ENCODE assay signal across 26 cellular contexts in genomic region chr15:73156431-73157191, GRCh38.
A peak's percentile ranks its signal among the peaks of the same experiment; 100 is the strongest.
DNase-seq lines count a peak whose midpoint lies in the region; ATAC-seq and TF ChIP-seq lines count a peak whose summit lies in the region.
"Had no signal": no experiment of that assay in that cellular context is flagged by ENCODE, and none has a peak within 500 bp of the region (broad histone marks: within the 10 kb centered on the region; RNA-seq: fewer than 3 reads in every experiment).

No MANE protein-coding gene starts in this region.

- H3K4me3 Mint-ChIP-seq in WTC11: no peak overlapping the region
- H3K4me3 Mint-ChIP-seq in stimulated activated effector memory CD8-positive, alpha-beta T cell treated with anti-CD3 and anti-CD28 coated beads, Interleukin-12 subunit alpha, Interleukin-12 subunit beta, amount 100 ng/mL, for 72 hours: no peak overlapping the region
- H3K4me3 Mint-ChIP-seq: activated CD4-positive, alpha-beta T cell treated with anti-CD3 and anti-CD28 coated beads, Interleukin-2, amount 10 ng/mL, durations not matched to agents 7 days and 5 days; activated CD8-positive, alpha-beta memory T cell treated with anti-CD3 and anti-CD28 coated beads, Interleukin-2, amount 10 ng/mL, durations not matched to agents 7 days and 5 days; CD8-positive, alpha-beta memory T cell; dendritic cell treated with granulocyte-macrophage colony-stimulating factor and Interleukin-4, amounts not matched to agents 40 ng/mL and 50 ng/mL, for 4 days; nephron; stimulated activated naive CD8-positive, alpha-beta T cell treated with anti-CD3 and anti-CD28 coated beads, Interleukin-15, Interleukin-2, amounts not matched to agents 100 ng/mL and 50 ng/mL, for 24 hours had no signal

- no peaks in the 10 kb centered on the region for H3K27me3 Mint-ChIP-seq in WTC11 (ENCODE audit: low read depth)
- H3K27me3 Mint-ChIP-seq: activated CD8-positive, alpha-beta memory T cell treated with anti-CD3 and anti-CD28 coated beads, Interleukin-2, amount 10 ng/mL, durations not matched to agents 7 days and 5 days had no signal

- no peak for TF ChIP-seq POLR2A in stomach (IDR thresholded peaks at IDR 0.05)

- POLR2A ChIA-PET in WTC11 (lab: Charles Lee): no interaction called here

- peaks cover 0 to 26% (median 5%) of the 10 kb centered on the region in 4 donors for H3K36me3 ChIP-seq in stomach
- H3K36me3 ChIP-seq: ovary, SJCRH30 had no signal

- DNase-seq in DMS53 (lab: John Stamatoyannopoulos, UW) (peak; percentile 3), DMS53 treated with DMSO at 0.1 percent for 48 hours (lab: John Stamatoyannopoulos, UW; ENCODE audit: unreplicated experiment) (no peak), WTC11 (ENCODE audit: low spot score) (no peak), NCI-H1092 treated with DMSO at 0.1 percent for 48 hours (lab: John Stamatoyannopoulos, UW) (no peak), amniotic stem cell (lab: John Stamatoyannopoulos, UW) (no peak), stomach (no peak)
- no peak for DNase-seq in stimulated activated effector memory CD8-positive, alpha-beta T cell treated with anti-CD3 and anti-CD28 coated beads, Interleukin-12 subunit alpha, Interleukin-12 subunit beta, amount 100 ng/mL, for 72 hours (ENCODE audit: low spot score in 2 of 2)
- DNase-seq: 8988T; activated CD4-positive, alpha-beta T cell treated with anti-CD3 and anti-CD28 coated beads, Interleukin-2, amount 10 ng/mL, durations not matched to agents 7 days and 5 days; activated CD8-positive, alpha-beta memory T cell treated with anti-CD3 and anti-CD28 coated beads, Interleukin-2, amount 10 ng/mL, durations not matched to agents 7 days and 5 days; activated naive CD4-positive, alpha-beta T cell treated with anti-CD3 and anti-CD28 coated beads, Interleukin-2, amount 50 U/mL, for 16 hours; caudate nucleus; CD8-positive, alpha-beta memory T cell; GF-D8; islet precursor cell; NCI-H187; NCI-H524 treated with DMSO at 0.1 percent for 48 hours; ovary; sigmoid colon; SJCRH30; tibial artery had no signal

- H3K4me1 Mint-ChIP-seq in WTC11: no peaks in the 10 kb centered on the region
- H3K4me1 Mint-ChIP-seq in stimulated activated effector memory CD8-positive, alpha-beta T cell treated with anti-CD3 and anti-CD28 coated beads, Interleukin-12 subunit alpha, Interleukin-12 subunit beta, amount 100 ng/mL, for 72 hours: peaks cover 15% of the 10 kb centered on the region

- H3K27ac ChIP-seq in stomach: no peak overlapping the region
- H3K27ac ChIP-seq: ascending aorta, ovary, sigmoid colon, SJCRH30, tibial artery had no signal

- H3K4me1 ChIP-seq in stomach: peaks cover 0 to 6% (median 0%) of the 10 kb centered on the region in 4 donors
- H3K4me1 ChIP-seq: SJCRH30 had no signal

- ATAC-seq in WTC11: peak; percentile 30; the same call in 1 of the 2 replicates
- ATAC-seq in stimulated activated effector memory CD8-positive, alpha-beta T cell treated with anti-CD3 and anti-CD28 coated beads, Interleukin-12 subunit alpha, Interleukin-12 subunit beta, amount 100 ng/mL, for 72 hours: peak; percentile 57
- ATAC-seq: activated CD8-positive, alpha-beta memory T cell treated with anti-CD3 and anti-CD28 coated beads, Interleukin-2, amount 10 ng/mL, durations not matched to agents 7 days and 5 days had no signal

- 92 to 100% (median 94%) methylated on average over 2 to 3 of the region's 3 CpGs for WGBS in stomach, 5 donors

- peaks cover 22% of the 10 kb centered on the region for H3K9me3 Mint-ChIP-seq in WTC11
- peaks cover 22% of the 10 kb centered on the region for H3K9me3 Mint-ChIP-seq in stimulated activated effector memory CD8-positive, alpha-beta T cell treated with anti-CD3 and anti-CD28 coated beads, Interleukin-12 subunit alpha, Interleukin-12 subunit beta, amount 100 ng/mL, for 72 hours

- H3K9me3 ChIP-seq in stomach: peaks cover 3 to 23% (median 18%) of the 10 kb centered on the region in 4 donors
- H3K9me3 ChIP-seq: ovary had no signal

- H3K4me3 ChIP-seq in stomach: no peak overlapping the region
- H3K4me3 ChIP-seq: ascending aorta, ovary, sigmoid colon, SJCRH30, tibial artery had no signal

- peak; percentile 17; the same call in 1 of the 2 replicates for TF ChIP-seq CTCF in LNCAP (IDR thresholded peaks at IDR 0.05)
- TF ChIP-seq CTCF in WTC11 (IDR thresholded peaks at IDR 0.05): no peak
- no peak for TF ChIP-seq CTCF in stomach (IDR thresholded peaks at IDR 0.05)

- intact Hi-C loops in stomach (cut with DNase I; ENCODE audit: low total_unique reads): no loop called here

- no peaks in the 10 kb centered on the region for H3K27me3 ChIP-seq in stomach
- H3K27me3 ChIP-seq: ascending aorta, ovary, sigmoid colon, SJCRH30, tibial artery had no signal

- no peak for TF ChIP-seq EP300 in stomach (IDR thresholded peaks at IDR 0.05)

- CTCF ChIA-PET in WTC11 (lab: Charles Lee): interaction anchor here (0.6 to 1.8 kb wide), 7 partner anchors 11 to 120 kb away, joined by 3 to 5 read pairs (median 4); no protein-coding TSS in a partner anchor

- H3K27ac Mint-ChIP-seq in WTC11: no peak overlapping the region
- no peak overlapping the region for H3K27ac Mint-ChIP-seq in stimulated activated effector memory CD8-positive, alpha-beta T cell treated with anti-CD3 and anti-CD28 coated beads, Interleukin-12 subunit alpha, Interleukin-12 subunit beta, amount 100 ng/mL, for 72 hours
- H3K27ac Mint-ChIP-seq: activated CD4-positive, alpha-beta T cell treated with anti-CD3 and anti-CD28 coated beads, Interleukin-2, amount 10 ng/mL, durations not matched to agents 7 days and 5 days; activated CD8-positive, alpha-beta memory T cell treated with anti-CD3 and anti-CD28 coated beads, Interleukin-2, amount 10 ng/mL, durations not matched to agents 7 days and 5 days; CD8-positive, alpha-beta memory T cell; dendritic cell treated with granulocyte-macrophage colony-stimulating factor and Interleukin-4, amounts not matched to agents 40 ng/mL and 50 ng/mL, for 4 days; nephron; stimulated activated naive CD8-positive, alpha-beta T cell treated with anti-CD3 and anti-CD28 coated beads, Interleukin-15, Interleukin-2, amounts not matched to agents 100 ng/mL and 50 ng/mL, for 24 hours had no signal

- peaks cover 19% of the 10 kb centered on the region for H3K36me3 Mint-ChIP-seq in WTC11
- H3K36me3 Mint-ChIP-seq in stimulated activated effector memory CD8-positive, alpha-beta T cell treated with anti-CD3 and anti-CD28 coated beads, Interleukin-12 subunit alpha, Interleukin-12 subunit beta, amount 100 ng/mL, for 72 hours: no peaks in the 10 kb centered on the region

TF ChIP-seq in WTC11, 78 proteins besides CTCF, POLR2A, EP300 and RAD21 (continues in another document):
- no peak for TF ChIP-seq AR (CRISPR knock-in tag; IDR thresholded peaks at IDR 0.05)
- TF ChIP-seq JUN (CRISPR knock-in tag; IDR thresholded peaks at IDR 0.05): no peak
- TF ChIP-seq NR3C1 (CRISPR knock-in tag; conservative IDR thresholded peaks at IDR 0.05; ENCODE audit: low read depth): no peak
- no peak for TF ChIP-seq ZMAT4 (CRISPR knock-in tag; IDR thresholded peaks at IDR 0.05)
- TF ChIP-seq EMX1 (CRISPR knock-in tag; IDR thresholded peaks at IDR 0.05): no peak
- TF ChIP-seq MAX (CRISPR knock-in tag; IDR thresholded peaks at IDR 0.05): no peak
- no peak for TF ChIP-seq ESRRA (CRISPR knock-in tag; IDR thresholded peaks at IDR 0.05; ENCODE audit: borderline replicate concordance)
- TF ChIP-seq GRHL2 (CRISPR knock-in tag; IDR thresholded peaks at IDR 0.05; ENCODE audit: insufficient replicate concordance, severe bottlenecking): no peak
